In genomic region chr18:48928787-48929186, GRCh38 we compare ENCODE assay signal across 8 cellular contexts. TPM values are rescaled to one million over a fixed set of nuclear protein-coding genes. Genes with fewer than 3 reads are reported as not detected.
DNase-seq lines count a peak whose midpoint lies in the region; ATAC-seq and TF ChIP-seq lines count a peak whose summit lies in the region.

No MANE protein-coding gene starts in this region.

- DNase-seq in CD8-positive, alpha-beta T cell = peak; percentile 60 to 87 (median 80)
- DNase-seq in SK-MEL-5 (ENCODE audit: low read depth, low spot score) = peak; percentile 36
- peak; percentile 59 for DNase-seq in activated naive CD4-positive, alpha-beta T cell treated with anti-CD3 and anti-CD28 coated beads, Interleukin-2, amount 50 U/mL, for 16 hours
- peak; percentile 77 for DNase-seq in left ventricle myocardium superior
- DNase-seq in stimulated activated CD4-positive, alpha-beta T cell treated with anti-CD3 and anti-CD28 coated beads, Interleukin-15, amount 100 ng/mL, for 1 hour (ENCODE audit: low read depth in 1 of 2, low spot score in 1 of 2) = peak; percentile 47 to 64
- no peak for DNase-seq in AG20443 (ENCODE audit: low spot score)

- no peak for TF ChIP-seq CTCF in CD8-positive, alpha-beta T cell (IDR thresholded peaks at IDR 0.05)

- H3K9me3 Mint-ChIP-seq in CD8-positive, alpha-beta T cell = no peaks in the 10 kb centered on the region

- H3K27ac Mint-ChIP-seq in CD8-positive, alpha-beta T cell = peak overlapping the region; percentile 91

- H3K4me3 Mint-ChIP-seq in CD8-positive, alpha-beta T cell = peak overlapping the region; percentile 69

- no peak overlapping the region for H3K4me3 ChIP-seq in CD8-positive, alpha-beta T cell (ENCODE audit: low read depth, low read length)

- ATAC-seq in CD8-positive, alpha-beta T cell = peak; percentile 92
- ATAC-seq in GM19463 (IDR thresholded peaks at IDR 0.05; ENCODE audit: unreplicated experiment) (peak; percentile 79), HG03571 (IDR thresholded peaks at IDR 0.05; ENCODE audit: unreplicated experiment) (peak; percentile 49), left ventricle myocardium superior (peak; percentile 74)

- intact Hi-C loops in CD8-positive, alpha-beta T cell (cut with DNase I, micrococcal nuclease) = loop anchor here (1.0 to 10.0 kb wide), 4 partner anchors 13 to 486 kb away; no protein-coding TSS in a partner anchor
- intact Hi-C loops in left ventricle myocardium superior (cut with micrococcal nuclease) = no loop called here

- CTCF ChIA-PET in CD8-positive, alpha-beta T cell (lab: Charles Lee) = interaction anchor here (0.7 to 2.3 kb wide), 7 partner anchors 9 to 152 kb away, joined by 3 to 6 read pairs (median 3); no protein-coding TSS in a partner anchor

- H3K9me3 ChIP-seq in CD8-positive, alpha-beta T cell (ENCODE audit: low read length) = no peaks in the 10 kb centered on the region

- no peak overlapping the region for H3K27ac ChIP-seq in CD8-positive, alpha-beta T cell (ENCODE audit: low read depth, low read length)

- no peaks in the 10 kb centered on the region for H3K27me3 Mint-ChIP-seq in CD8-positive, alpha-beta T cell (ENCODE audit: low read depth)

- H3K36me3 ChIP-seq in CD8-positive, alpha-beta T cell (ENCODE audit: insufficient read depth, low read length) = no peaks in the 10 kb centered on the region

- peaks cover 67% of the 10 kb centered on the region for H3K4me1 ChIP-seq in CD8-positive, alpha-beta T cell (ENCODE audit: insufficient read depth, low read length)

- in situ Hi-C loops in SK-MEL-5 (cut with HindIII; ENCODE audit: low pct_unique_long_range_greater_than_20kb, low sequenced_read_pairs) = no loop called here

- H3K27me3 ChIP-seq in CD8-positive, alpha-beta T cell (ENCODE audit: insufficient read depth, low read length) = no peaks in the 10 kb centered on the region

- POLR2A ChIA-PET in CD8-positive, alpha-beta T cell (lab: Charles Lee) = interaction anchor here (1.2 to 2.4 kb wide), 3 partner anchors 9 to 16 kb away, joined by 5 to 8 read pairs (median 6); no protein-coding TSS in a partner anchor

- peaks cover 8% of the 10 kb centered on the region for H3K36me3 Mint-ChIP-seq in CD8-positive, alpha-beta T cell

- peaks cover 92% of the 10 kb centered on the region for H3K4me1 Mint-ChIP-seq in CD8-positive, alpha-beta T cell (ENCODE audit: low read depth)

RNA-seq across cellular contexts. Expression of gene SMAD7, which starts 22.0 kb away (rescaled TPM):
- 100 to 1,000 TPM; 227 to 236 TPM for total RNA-seq in CD8-positive, alpha-beta T cell
- 3.8 and 6.0 TPM in 2 replicates for total RNA-seq in SK-MEL-5 (2014; rRNA removed; shearing (Covaris generic))
- 6.6 and 6.9 TPM in 2 replicates for polyA plus RNA-seq in SK-MEL-5 (2015; cell fraction: cytosol; rRNA removed)
- 3.7 and 10.6 TPM in 2 replicates for polyA plus RNA-seq in SK-MEL-5 (2015; cell fraction: nucleus; rRNA removed)
- 13.8 TPM for total RNA-seq in left ventricle myocardium superior

Comparison
In these comparisons a context has a peak if more than half of its experiments do, and no peak if none do; other contexts are left out.
1. RNA of gene SMAD7, which starts 22.0 kb away (total RNA-seq): 227 to 236 TPM in CD8-positive, alpha-beta T cell; 13.8 TPM in left ventricle myocardium superior (single experiment) and 3.8 to 6.0 TPM in SK-MEL-5; every median in the first group is over 10 times any median in the second.
2. Peak in every context shown above with its lines, with median percentiles within 50 percentile points of each other: ATAC-seq.